In the genomic region with DNA sequence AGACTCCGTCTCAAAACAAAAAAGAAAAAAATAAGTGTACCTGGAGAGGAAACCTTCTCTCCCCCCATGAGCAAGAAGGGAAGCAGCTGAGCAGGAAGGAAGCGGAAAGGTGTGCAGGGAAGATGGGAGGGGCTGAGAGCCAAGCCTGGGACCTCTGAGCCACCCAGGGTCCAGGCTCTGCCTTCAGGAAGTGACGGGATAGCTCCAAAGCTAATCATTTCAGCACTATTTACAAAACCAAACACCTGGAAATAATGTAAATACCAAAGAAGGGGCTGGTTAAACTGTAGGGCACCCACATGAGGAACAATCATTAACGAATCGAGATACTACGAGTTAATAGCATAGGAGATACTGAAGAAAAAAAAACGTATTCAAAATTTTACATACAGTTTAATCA, we compare ENCODE assay signal across 17 cellular contexts. TPM values are rescaled to one million over a fixed set of nuclear protein-coding genes. Genes with fewer than 3 reads are reported as not detected.
A peak's percentile ranks its signal among the peaks of the same experiment; 100 is the strongest.
DNase-seq lines count a peak whose midpoint lies in the region; ATAC-seq and TF ChIP-seq lines count a peak whose summit lies in the region.
"Had no signal": no experiment of that assay in that cellular context is flagged by ENCODE, and none has a peak within 500 bp of the region (broad histone marks: within the 10 kb centered on the region; RNA-seq: fewer than 3 reads in every experiment).

No MANE protein-coding gene starts in this region.

- DNase-seq in COR-L47 (lab: John Stamatoyannopoulos, UW): peak; percentile 38
- DNase-seq in H9: no peak
- no peak for DNase-seq in activated naive CD8-positive, alpha-beta T cell treated with anti-CD3 and anti-CD28 coated beads for 36 hours
- peak in 2 of 3 donors; percentile 71 to 72 for DNase-seq in mucosa of descending colon
- DNase-seq in DMS114 treated with DMSO at 0.1 percent for 48 hours (lab: John Stamatoyannopoulos, UW; ENCODE audit: unreplicated experiment): no peak
- no peak for DNase-seq in epidermal melanocyte (ENCODE audit: insufficient read length, low spot score)
- DNase-seq in breast epithelium (ENCODE audit: low spot score in 2 of 2): no peak
- DNase-seq in GM10266 (ENCODE audit: extremely low spot score): no peak
- DNase-seq: activated CD8-positive, alpha-beta memory T cell treated with anti-CD3 and anti-CD28 coated beads, Interleukin-2, amount 10 ng/mL, durations not matched to agents 7 days and 5 days; heart left ventricle; NCI-H1694 treated with DMSO at 0.1 percent for 48 hours; SJCRH30; stimulated activated naive B cell treated with anti-CD40 and anti-IgM and Interleukin-4, amounts not matched to agents 10 μg/mL and 1 μg/mL and 100 μg/mL, for 72 hours had no signal

- intact Hi-C loops in mucosa of descending colon (cut with DNase I, micrococcal nuclease) (loop anchor here in 1 of 2 donors (10.0 kb wide), 1 partner anchor 61 kb away; no protein-coding TSS in a partner anchor), breast epithelium (cut with DNase I; ENCODE audit: low total_unique reads) (no loop called here)

- H3K27me3 ChIP-seq in H9 (ENCODE audit: insufficient read depth, low read length): no peaks in the 10 kb centered on the region
- H3K27me3 ChIP-seq in breast epithelium: no peaks in the 10 kb centered on the region
- H3K27me3 ChIP-seq: BLaER1 treated with 17β-estradiol and CSF1 and Interleukin-3, amounts not matched to agents 10 nM and 100 nM; esophagus muscularis mucosa; heart left ventricle; SJCRH30 had no signal

- H2BK15ac ChIP-seq in H9 (ENCODE audit: low read depth, low read length): no peak overlapping the region

- H3K27ac ChIP-seq in H9 (ENCODE audit: insufficient read length, low read depth, low read length) (no peak overlapping the region), breast epithelium (no peak overlapping the region)
- H3K27ac ChIP-seq: heart left ventricle, SJCRH30 had no signal

- H3K79me1 ChIP-seq in H9 (ENCODE audit: insufficient read depth, low read depth, low read length, poor library complexity, severe bottlenecking): no peaks in the 10 kb centered on the region

- no peak overlapping the region for H4K5ac ChIP-seq in H9 (ENCODE audit: insufficient read length, low read depth, low read length)

- H4K91ac ChIP-seq in H9 (ENCODE audit: insufficient read length, low read depth, low read length): no peak overlapping the region

- ATAC-seq in mucosa of descending colon: peak; percentile 73
- ATAC-seq: activated CD8-positive, alpha-beta memory T cell treated with anti-CD3 and anti-CD28 coated beads, Interleukin-2, amount 10 ng/mL, durations not matched to agents 7 days and 5 days; K562; natural killer cell treated with Interleukin-12 subunit alpha and Interleukin-12 subunit beta and Interleukin-15 and Interleukin-18, amount 100 ng/mL, for 72 hours; stimulated activated naive B cell treated with anti-CD40 and anti-IgM and Interleukin-4, amounts not matched to agents 10 μg/mL and 1 μg/mL and 100 μg/mL, for 72 hours had no signal

- H3K4me3 Mint-ChIP-seq in H9: no peak overlapping the region; a peak in 1 of 5 replicates
- H3K4me3 Mint-ChIP-seq in activated naive CD8-positive, alpha-beta T cell treated with anti-CD3 and anti-CD28 coated beads for 36 hours: no peak overlapping the region
- H3K4me3 Mint-ChIP-seq: activated CD8-positive, alpha-beta memory T cell treated with anti-CD3 and anti-CD28 coated beads, Interleukin-2, amount 10 ng/mL, durations not matched to agents 7 days and 5 days; natural killer cell treated with Interleukin-12 subunit alpha and Interleukin-12 subunit beta and Interleukin-15 and Interleukin-18, amount 100 ng/mL, for 72 hours; stimulated activated naive B cell treated with anti-CD40 and anti-IgM and Interleukin-4, amounts not matched to agents 10 μg/mL and 1 μg/mL and 100 μg/mL, for 72 hours had no signal

- H3T11ph ChIP-seq in H9 (ENCODE audit: low read length): no peak overlapping the region

- no peak overlapping the region for H3K4ac ChIP-seq in H9 (ENCODE audit: low read depth, low read length)

- H3K9me3 ChIP-seq in H9 (ENCODE audit: control insufficient read depth, low read depth, low read length) (no peaks in the 10 kb centered on the region), mucosa of descending colon (no peaks in the 10 kb centered on the region), breast epithelium (no peaks in the 10 kb centered on the region)
- H3K9me3 ChIP-seq: BLaER1 treated with 17β-estradiol and CSF1 and Interleukin-3, amounts not matched to agents 10 nM and 100 nM; esophagus muscularis mucosa; heart left ventricle; SJCRH30 had no signal

- TF ChIP-seq POLR2A in breast epithelium (IDR thresholded peaks at IDR 0.05): no peak

- H3K4me1 ChIP-seq in H9 (ENCODE audit: insufficient read depth, low read length) (no peaks in the 10 kb centered on the region), mucosa of descending colon (ENCODE audit: low read depth) (peaks cover 63% of the 10 kb centered on the region), breast epithelium (peaks cover 11 to 20% of the 10 kb centered on the region in 2 donors)

- no CpG with 5 or more reads among the region's 7 CpGs for whole genome bisulfite sequencing in H9 (ENCODE audit: extremely low coverage, insufficient read length, low lambda C conversion rate)

- H3K23ac ChIP-seq in H9 (ENCODE audit: insufficient read length, low read depth, low read length): no peak overlapping the region

- no peak overlapping the region for H2BK120ac ChIP-seq in H9 (ENCODE audit: low read depth, low read length, poor library complexity, severe bottlenecking)

- no peak overlapping the region for H3K14ac ChIP-seq in H9 (ENCODE audit: insufficient read depth, low read length)

- no peaks in the 10 kb centered on the region; the same call in 1 of the 2 replicates for H3K27me3 Mint-ChIP-seq in H9 (ENCODE audit: low read depth)
- no peaks in the 10 kb centered on the region for H3K27me3 Mint-ChIP-seq in activated naive CD8-positive, alpha-beta T cell treated with anti-CD3 and anti-CD28 coated beads for 36 hours
- H3K27me3 Mint-ChIP-seq: activated CD8-positive, alpha-beta memory T cell treated with anti-CD3 and anti-CD28 coated beads, Interleukin-2, amount 10 ng/mL, durations not matched to agents 7 days and 5 days; natural killer cell treated with Interleukin-12 subunit alpha and Interleukin-12 subunit beta and Interleukin-15 and Interleukin-18, amount 100 ng/mL, for 72 hours had no signal

- H2AK5ac ChIP-seq in H9 (ENCODE audit: insufficient read length, low read length): no peak overlapping the region

- H4K8ac ChIP-seq in H9 (replicated peaks; ENCODE audit: insufficient read length, low read depth, low read length): no peak overlapping the region

- no peak overlapping the region for H2BK12ac ChIP-seq in H9 (ENCODE audit: insufficient read length, low read depth, low read length)

- H3K9ac ChIP-seq in H9 (ENCODE audit: extremely low read depth, insufficient read length, low read length): no peak overlapping the region

- no peak overlapping the region for H2BK20ac ChIP-seq in H9 (ENCODE audit: low read depth, low read length, poor library complexity, severe bottlenecking)

- H3K4me1 Mint-ChIP-seq in H9: peaks cover 23 to 34% of the 10 kb centered on the region in 2 experiments
- H3K4me1 Mint-ChIP-seq in activated naive CD8-positive, alpha-beta T cell treated with anti-CD3 and anti-CD28 coated beads for 36 hours: peaks cover 46% of the 10 kb centered on the region

- H3K23me2 ChIP-seq in H9 (ENCODE audit: insufficient read length, low read depth, low read length, poor library complexity, severe bottlenecking): no peaks in the 10 kb centered on the region

- H3K4me2 ChIP-seq in H9 (ENCODE audit: insufficient read depth, insufficient read length, low read length): no peak overlapping the region

- no peak overlapping the region for H3K56ac ChIP-seq in H9 (ENCODE audit: insufficient read length, low read depth, low read length)

- H3K9me3 Mint-ChIP-seq in H9: no peaks in the 10 kb centered on the region; a peak in 1 of 5 replicates
- no peaks in the 10 kb centered on the region for H3K9me3 Mint-ChIP-seq in activated naive CD8-positive, alpha-beta T cell treated with anti-CD3 and anti-CD28 coated beads for 36 hours
- H3K9me3 Mint-ChIP-seq: natural killer cell treated with Interleukin-12 subunit alpha and Interleukin-12 subunit beta and Interleukin-15 and Interleukin-18, amount 100 ng/mL, for 72 hours; stimulated activated naive B cell treated with anti-CD40 and anti-IgM and Interleukin-4, amounts not matched to agents 10 μg/mL and 1 μg/mL and 100 μg/mL, for 72 hours had no signal

- H3K79me2 ChIP-seq in H9 (ENCODE audit: insufficient read depth, low read length): no peaks in the 10 kb centered on the region

- H3K36me3 ChIP-seq in mucosa of descending colon (ENCODE audit: low read depth) (no peaks in the 10 kb centered on the region), breast epithelium (no peaks in the 10 kb centered on the region)

- TF ChIP-seq CTCF in H9 (conservative IDR thresholded peaks at IDR 0.05): no peak
- no peak for TF ChIP-seq CTCF in mucosa of descending colon (IDR thresholded peaks at IDR 0.05)
- TF ChIP-seq CTCF in breast epithelium (IDR thresholded peaks at IDR 0.05): no peak
- no peak for TF ChIP-seq CTCF in GM10266 (IDR thresholded peaks at IDR 0.05; ENCODE audit: control insufficient read depth, insufficient read depth, low read depth, missing control alignments)

- H3K18ac ChIP-seq in H9 (ENCODE audit: insufficient read length, low read depth, low read length): no peak overlapping the region

- no peak overlapping the region for H2BK5ac ChIP-seq in H9 (ENCODE audit: insufficient read length, low read length)

- H2AFZ ChIP-seq in H9 (ENCODE audit: low read length): no peak overlapping the region

- H3K4me3 ChIP-seq in mucosa of descending colon (no peak overlapping the region), breast epithelium (no peak overlapping the region)
- H3K4me3 ChIP-seq: BLaER1 treated with 17β-estradiol and CSF1 and Interleukin-3, amounts not matched to agents 10 nM and 100 nM; esophagus muscularis mucosa; heart left ventricle; K562; SJCRH30 had no signal

- H3K27ac Mint-ChIP-seq in H9: peak overlapping the region in 2 of 3 experiments; percentile 6 to 66; a peak in 2 of 7 replicates
- H3K27ac Mint-ChIP-seq in activated naive CD8-positive, alpha-beta T cell treated with anti-CD3 and anti-CD28 coated beads for 36 hours: peak overlapping the region; percentile 59
- H3K27ac Mint-ChIP-seq: activated CD8-positive, alpha-beta memory T cell treated with anti-CD3 and anti-CD28 coated beads, Interleukin-2, amount 10 ng/mL, durations not matched to agents 7 days and 5 days; stimulated activated naive B cell treated with anti-CD40 and anti-IgM and Interleukin-4, amounts not matched to agents 10 μg/mL and 1 μg/mL and 100 μg/mL, for 72 hours had no signal

- H4K20me1 ChIP-seq in H9 (ENCODE audit: control insufficient read depth, insufficient read depth, insufficient read length): no peaks in the 10 kb centered on the region

- H3K36me3 Mint-ChIP-seq in H9 (ENCODE audit: insufficient read depth in 1 of 3, low read depth in 3 of 3): no peaks in the 10 kb centered on the region
- H3K36me3 Mint-ChIP-seq in activated naive CD8-positive, alpha-beta T cell treated with anti-CD3 and anti-CD28 coated beads for 36 hours: peaks cover 10% of the 10 kb centered on the region
- H3K36me3 Mint-ChIP-seq: natural killer cell treated with Interleukin-12 subunit alpha and Interleukin-12 subunit beta and Interleukin-15 and Interleukin-18, amount 100 ng/mL, for 72 hours; stimulated activated naive B cell treated with anti-CD40 and anti-IgM and Interleukin-4, amounts not matched to agents 10 μg/mL and 1 μg/mL and 100 μg/mL, for 72 hours had no signal

RNA-seq across cellular contexts. Expression of a gene that starts 27.9 kb away (rescaled TPM):
- total RNA-seq in H9 (2021): 20.6 and 22.1 TPM in 2 replicates
- total RNA-seq in activated naive CD8-positive, alpha-beta T cell treated with anti-CD3 and anti-CD28 coated beads for 36 hours: 10 to 100 TPM; 25.6 to 26.3 TPM
- 100 to 1,000 TPM in 2 of 3 donors, 10 to 100 TPM in 1; 76.7 to 128 (median 121) TPM for total RNA-seq in mucosa of descending colon
- total RNA-seq in breast epithelium: 10 to 100 TPM; 31.2 to 64.0 (median 42.3) TPM

Comparison
In these comparisons a context has a peak if more than half of its experiments do, and no peak if none do; other contexts are left out.
1. DNase-seq: peak in COR-L47 (single experiment) and mucosa of descending colon (2 of 3); none in H9 (single experiment), activated naive CD8-positive, alpha-beta T cell treated with anti-CD3 and anti-CD28 coated beads for 36 hours (single experiment), DMS114 treated with DMSO at 0.1 percent for 48 hours (single experiment), epidermal melanocyte (single experiment), breast epithelium (0 of 2) and GM10266 (single experiment).